16 cellular contexts compared by ENCODE assay signal in the genomic region with DNA sequence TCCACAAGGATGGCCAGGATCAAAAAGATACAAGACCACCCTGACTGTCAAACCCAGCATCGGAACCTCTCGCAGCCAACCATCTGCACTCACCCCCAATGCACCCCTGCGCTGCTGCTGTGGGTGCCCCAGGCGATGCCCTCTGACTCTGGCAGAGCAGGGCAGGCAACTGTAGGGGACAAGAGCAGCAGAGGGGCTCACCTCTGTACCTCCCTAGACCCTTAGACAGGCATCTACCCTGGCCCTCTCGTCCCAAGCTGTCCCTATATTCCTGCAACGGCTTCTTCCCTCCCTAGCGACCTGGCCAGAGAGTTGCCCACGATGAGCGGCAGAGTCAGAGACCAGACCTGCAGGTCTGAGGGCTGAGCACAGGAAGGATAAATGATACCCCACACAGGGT.
DNase-seq lines count a peak whose midpoint lies in the region; ATAC-seq, FAIRE-seq and TF ChIP-seq lines count a peak whose summit lies in the region.
"Had no signal": no experiment of that assay in that cellular context is flagged by ENCODE, and none has a peak within 500 bp of the region (broad histone marks: within the 10 kb centered on the region; RNA-seq: fewer than 3 reads in every experiment).

No MANE protein-coding gene starts in this region.

- no peak for TF ChIP-seq POLR2A in A549 (IDR thresholded peaks at IDR 0.05; ENCODE audit: low read length)

- H3K4me1 Mint-ChIP-seq in CD4-positive, alpha-beta memory T cell, result peaks cover 42 to 80% (median 55%) of the 10 kb centered on the region in 4 donors
- H3K4me1 Mint-ChIP-seq in central memory CD8-positive, alpha-beta T cell, result peaks cover 59% of the 10 kb centered on the region

- H3K4me3 Mint-ChIP-seq in CD4-positive, alpha-beta memory T cell, result no peak overlapping the region
- H3K4me3 Mint-ChIP-seq in central memory CD8-positive, alpha-beta T cell, result no peak overlapping the region
- H3K4me3 Mint-ChIP-seq: activated naive CD4-positive, alpha-beta T cell treated with anti-CD3 and anti-CD28 coated beads for 36 hours; neural crest cell had no signal

- peak overlapping the region in 5 of 7 donors; percentile 25 to 97 (median 90) for H3K27ac Mint-ChIP-seq in CD4-positive, alpha-beta memory T cell
- peak overlapping the region; percentile 91 for H3K27ac Mint-ChIP-seq in central memory CD8-positive, alpha-beta T cell (ENCODE audit: low read depth)
- H3K27ac Mint-ChIP-seq: activated naive CD4-positive, alpha-beta T cell treated with anti-CD3 and anti-CD28 coated beads for 36 hours had no signal

- no peak for DNase-seq in A549 (ENCODE audit: low read depth in 1 of 2, low spot score in 1 of 2)
- DNase-seq in CD4-positive, alpha-beta memory T cell, result no peak
- DNase-seq in central memory CD8-positive, alpha-beta T cell (ENCODE audit: low spot score in 2 of 2), result no peak
- peak; percentile 67 for DNase-seq in posterior vena cava (ENCODE audit: low spot score)
- DNase-seq in NCI-H187 (lab: John Stamatoyannopoulos, UW), result no peak
- DNase-seq in inferior parietal cortex (ENCODE audit: extremely low spot score), result no peak
- DNase-seq in left lobe of liver (ENCODE audit: low spot score), result no peak
- DNase-seq: activated naive CD4-positive, alpha-beta T cell treated with anti-CD3 and anti-CD28 coated beads for 36 hours; Calu3; NCI-H2029 treated with DMSO at 0.1 percent for 48 hours; NCI-H510A treated with DMSO at 0.1 percent for 48 hours; stimulated activated naive CD8-positive, alpha-beta T cell treated with anti-CD3 and anti-CD28 coated beads, Interleukin-15, Interleukin-2, amounts not matched to agents 100 U/mL and 50 U/mL, for 24 hours; upper lobe of right lung had no signal

- H3K27ac ChIP-seq in A549, result peak overlapping the region; percentile 97 to 99
- H3K27ac ChIP-seq in CD4-positive, alpha-beta memory T cell (ENCODE audit: low read depth, low read length), result no peak overlapping the region
- H3K27ac ChIP-seq: upper lobe of right lung had no signal

- no peaks in the 10 kb centered on the region for H3K36me3 ChIP-seq in CD4-positive, alpha-beta memory T cell (ENCODE audit: insufficient read depth, low read length)
- H3K36me3 ChIP-seq: right atrium auricular region, upper lobe of right lung had no signal

- H3K27me3 Mint-ChIP-seq in CD4-positive, alpha-beta memory T cell, result no peaks in the 10 kb centered on the region
- H3K27me3 Mint-ChIP-seq in central memory CD8-positive, alpha-beta T cell, result no peaks in the 10 kb centered on the region

- H3K9me3 Mint-ChIP-seq in CD4-positive, alpha-beta memory T cell, result peaks cover 0 to 1% (median 0%) of the 10 kb centered on the region in 8 donors
- no peaks in the 10 kb centered on the region for H3K9me3 Mint-ChIP-seq in central memory CD8-positive, alpha-beta T cell
- H3K9me3 Mint-ChIP-seq: activated naive CD4-positive, alpha-beta T cell treated with anti-CD3 and anti-CD28 coated beads for 36 hours; neural crest cell had no signal

- no peak for TF ChIP-seq CTCF in A549 (IDR thresholded peaks at IDR 0.05)

- 94% methylated on average over 9 of the region's 9 CpGs for WGBS in A549 (ENCODE audit: missing lambda C conversion rate)

- no peak for TF ChIP-seq RAD21 in A549 (conservative IDR thresholded peaks at IDR 0.05 in 1 of 2, IDR thresholded peaks at IDR 0.05 in 1 of 2)

- peak overlapping the region; percentile 91 for H3K4me2 ChIP-seq in A549

- H3K4me3 ChIP-seq in A549, result no peak overlapping the region
- no peak overlapping the region for H3K4me3 ChIP-seq in CD4-positive, alpha-beta memory T cell (ENCODE audit: low read length in 2 of 2)
- H3K4me3 ChIP-seq: right atrium auricular region, upper lobe of right lung had no signal

- TF ChIP-seq EP300 in A549 (IDR thresholded peaks at IDR 0.05), result no peak

- ATAC-seq in A549, result no peak
- ATAC-seq in central memory CD8-positive, alpha-beta T cell (replicated peaks; ENCODE audit: extremely low read depth, poor library complexity, severe bottlenecking), result no peak
- no peak for ATAC-seq in left lobe of liver
- ATAC-seq: activated CD4-positive, CD25-positive, alpha-beta regulatory T cell treated with anti-CD3 and anti-CD28 coated beads, Interleukin-2, amount 50 U/mL, for 24 hours; stimulated activated naive CD8-positive, alpha-beta T cell treated with anti-CD3 and anti-CD28 coated beads, Interleukin-15, Interleukin-2, amounts not matched to agents 100 U/mL and 50 U/mL, for 24 hours; upper lobe of right lung had no signal

- H3K27me3 ChIP-seq in CD4-positive, alpha-beta memory T cell (ENCODE audit: insufficient read depth, low read length), result no peaks in the 10 kb centered on the region
- H3K27me3 ChIP-seq: right atrium auricular region, upper lobe of right lung had no signal

- H3K36me3 Mint-ChIP-seq in CD4-positive, alpha-beta memory T cell, result peaks cover 0 to 3% of the 10 kb centered on the region in 2 donors
- H3K36me3 Mint-ChIP-seq in central memory CD8-positive, alpha-beta T cell (ENCODE audit: insufficient read depth), result peaks cover 14% of the 10 kb centered on the region

- peaks cover 78% of the 10 kb centered on the region for H3K4me1 ChIP-seq in A549
- peaks cover 64% of the 10 kb centered on the region for H3K4me1 ChIP-seq in CD4-positive, alpha-beta memory T cell (ENCODE audit: insufficient read depth, low read length)

- CTCF ChIA-PET in A549 (lab: Yijun Ruan, JAX), result no interaction called here
- CTCF ChIA-PET in CD4-positive, alpha-beta memory T cell (lab: Charles Lee; ENCODE audit: partially characterized antibody), result interaction anchor here (1.3 to 11.6 kb wide), 3 partner anchors 24 to 610 kb away, joined by 3 to 196 read pairs (median 6); a partner anchor contains a TSS

- no peaks in the 10 kb centered on the region for H3K9me3 ChIP-seq in A549
- H3K9me3 ChIP-seq in CD4-positive, alpha-beta memory T cell (ENCODE audit: control insufficient read depth in 1 of 2, low read length in 2 of 2), result no peaks in the 10 kb centered on the region
- H3K9me3 ChIP-seq: right atrium auricular region, upper lobe of right lung had no signal

- intact Hi-C loops in CD4-positive, alpha-beta memory T cell (cut with micrococcal nuclease), result no loop called here
- intact Hi-C loops in posterior vena cava (cut with DNase I), result no loop called here

- FAIRE-seq in A549 (lab: Jason Lieb, UNC), result no peak

- POLR2A ChIA-PET in A549 (lab: Yijun Ruan, JAX), result no interaction called here
- POLR2A ChIA-PET in CD4-positive, alpha-beta memory T cell (lab: Charles Lee; ENCODE audit: partially characterized antibody), result interaction anchor here (1.6 to 5.6 kb wide), 3 partner anchors 24 to 128 kb away, joined by 4 to 74 read pairs (median 13); a partner anchor contains a TSS

TF ChIP-seq in A549, 52 proteins besides CTCF, POLR2A, EP300 and RAD21:
- TF ChIP-seq, protein P1, sequence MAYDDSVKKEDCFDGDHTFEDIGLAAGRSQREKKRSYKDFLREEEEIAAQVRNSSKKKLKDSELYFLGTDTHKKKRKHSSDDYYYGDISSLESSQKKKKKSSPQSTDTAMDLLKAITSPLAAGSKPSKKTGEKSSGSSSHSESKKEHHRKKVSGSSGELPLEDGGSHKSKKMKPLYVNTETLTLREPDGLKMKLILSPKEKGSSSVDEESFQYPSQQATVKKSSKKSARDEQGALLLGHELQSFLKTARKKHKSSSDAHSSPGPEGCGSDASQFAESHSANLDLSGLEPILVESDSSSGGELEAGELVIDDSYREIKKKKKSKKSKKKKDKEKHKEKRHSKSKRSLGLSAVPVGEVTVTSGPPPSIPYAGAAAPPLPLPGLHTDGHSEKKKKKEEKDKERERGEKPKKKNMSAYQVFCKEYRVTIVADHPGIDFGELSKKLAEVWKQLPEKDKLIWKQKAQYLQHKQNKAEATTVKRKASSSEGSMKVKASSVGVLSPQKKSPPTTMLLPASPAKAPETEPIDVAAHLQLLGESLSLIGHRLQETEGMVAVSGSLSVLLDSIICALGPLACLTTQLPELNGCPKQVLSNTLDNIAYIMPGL (CRISPR knock-in tag; IDR thresholded peaks at IDR 0.05; ENCODE audit: borderline replicate concordance), result no peak
